In the genomic region with DNA sequence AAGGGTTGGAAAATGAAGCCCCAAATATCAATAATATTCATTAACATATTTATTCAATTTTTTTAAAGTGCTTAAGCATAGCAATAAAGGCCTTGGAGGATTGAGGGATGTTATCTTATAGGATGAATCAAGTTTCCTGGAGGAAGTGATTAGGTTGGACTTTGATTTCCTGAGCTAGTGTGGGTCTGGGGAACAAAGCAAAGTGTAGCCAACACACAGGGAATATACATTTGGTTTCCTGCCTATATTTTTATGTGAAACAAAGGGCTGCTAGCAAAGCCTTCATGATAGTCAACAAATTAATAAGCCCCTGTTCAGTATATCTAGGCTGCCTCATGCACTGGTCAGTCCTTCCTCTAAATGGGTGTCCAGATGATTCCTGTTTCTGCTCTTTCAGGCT, we compare ENCODE assay signal across 17 cellular contexts.
"Had no signal": no experiment of that assay in that cellular context is flagged by ENCODE, and none has a peak within 500 bp of the region (broad histone marks: within the 10 kb centered on the region; RNA-seq: fewer than 3 reads in every experiment).

No MANE protein-coding gene starts in this region.

- H3K9me3 ChIP-seq: gastrocnemius medialis, left ventricle myocardium inferior, thoracic aorta, transverse colon had no signal

- H3K4me1 Mint-ChIP-seq: immature natural killer cell, natural killer cell had no signal

- H3K4me3 Mint-ChIP-seq: effector memory CD8-positive, alpha-beta T cell; immature natural killer cell; natural killer cell; neural crest cell had no signal

- FAIRE-seq: keratinocyte, small intestine had no signal

- ATAC-seq: effector memory CD8-positive, alpha-beta T cell; gastrocnemius medialis; natural killer cell; right cardiac atrium; stimulated activated naive CD8-positive, alpha-beta T cell treated with anti-CD3 and anti-CD28 coated beads, Interleukin-15, Interleukin-2, amounts not matched to agents 100 U/mL and 50 U/mL, for 24 hours had no signal

- DNase-seq: effector memory CD8-positive, alpha-beta T cell; erythroblast; gastrocnemius medialis; glutamatergic neuron; immature natural killer cell; left ventricle myocardium inferior; natural killer cell; right cardiac atrium; small intestine; stimulated activated CD4-positive, alpha-beta T cell treated with anti-CD3 and anti-CD28 coated beads, Interleukin-12 subunit alpha, Interleukin-12 subunit beta, amount 100 ng/mL, for 4 hours; stimulated activated naive CD8-positive, alpha-beta T cell treated with anti-CD3 and anti-CD28 coated beads, Interleukin-15, Interleukin-2, amounts not matched to agents 100 U/mL and 50 U/mL, for 24 hours; transverse colon had no signal

- H3K27me3 ChIP-seq: cardiac muscle cell, gastrocnemius medialis, transverse colon had no signal

- H3K4me1 ChIP-seq: gastrocnemius medialis had no signal

- H3K4me3 ChIP-seq: cardiac muscle cell, gastrocnemius medialis, left ventricle myocardium inferior, lung, thoracic aorta, transverse colon had no signal

- H3K27ac ChIP-seq: cardiac muscle cell, gastrocnemius medialis, left ventricle myocardium inferior, thoracic aorta, transverse colon had no signal

- H3K27ac Mint-ChIP-seq: effector memory CD8-positive, alpha-beta T cell; immature natural killer cell; natural killer cell had no signal

- H3K36me3 ChIP-seq: cardiac muscle cell, gastrocnemius medialis, left ventricle myocardium inferior, thoracic aorta, transverse colon had no signal

- H3K36me3 Mint-ChIP-seq: immature natural killer cell, natural killer cell had no signal

- H3K9me3 Mint-ChIP-seq: neural crest cell had no signal

- H3K27me3 Mint-ChIP-seq: effector memory CD8-positive, alpha-beta T cell had no signal
